ENCODE assay signal across 10 cellular contexts in the genomic region with DNA sequence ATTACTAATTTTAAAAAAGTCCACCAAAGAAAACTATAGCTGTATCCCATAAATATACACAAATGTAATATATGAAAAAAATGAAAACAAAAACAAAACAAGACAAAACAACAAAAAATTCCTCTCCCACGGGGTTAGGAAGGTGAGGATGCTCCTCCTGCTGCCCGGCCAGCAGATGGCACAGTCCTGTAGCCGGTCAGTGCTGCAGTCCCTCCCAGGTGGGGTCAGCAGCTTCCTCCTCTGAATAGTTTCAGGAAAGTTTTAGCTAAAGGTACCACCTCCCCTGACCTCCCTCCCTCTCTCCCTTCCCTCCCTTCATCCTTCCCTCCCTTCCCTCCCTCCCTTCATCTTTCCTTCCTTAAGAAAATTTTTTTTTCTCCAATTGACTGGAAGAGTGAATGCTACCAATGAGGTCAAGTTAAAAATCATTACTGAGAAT.
DNase-seq lines count a peak whose midpoint lies in the region; ATAC-seq and TF ChIP-seq lines count a peak whose summit lies in the region.
"Had no signal": no experiment of that assay in that cellular context is flagged by ENCODE, and none has a peak within 500 bp of the region (broad histone marks: within the 10 kb centered on the region; RNA-seq: fewer than 3 reads in every experiment).

No MANE protein-coding gene starts in this region.

- POLR2A ChIA-PET in CD8-positive, alpha-beta memory T cell (lab: Charles Lee) = no interaction called here

- H3K36me3 ChIP-seq in heart left ventricle (peaks cover 0 to 3% (median 0%) of the 10 kb centered on the region in 9 donors), transverse colon (no peaks in the 10 kb centered on the region)
- no peaks in the 10 kb centered on the region for H3K36me3 ChIP-seq in CD8-positive, alpha-beta memory T cell (ENCODE audit: insufficient read depth, low read length)

- peak; percentile 18 for DNase-seq in NCI-H510A treated with DMSO at 0.1 percent for 48 hours (lab: John Stamatoyannopoulos, UW)
- no peak for DNase-seq in NCI-H510A (lab: John Stamatoyannopoulos, UW)
- DNase-seq in heart left ventricle = peak in 1 of 5 donors; percentile 46
- peak; percentile 41 for DNase-seq in transverse colon
- no peak for DNase-seq in NOMO-1 treated with DMSO at 0.1 percent for 48 hours (lab: John Stamatoyannopoulos, UW; ENCODE audit: unreplicated experiment)
- no peak for DNase-seq in CD8-positive, alpha-beta memory T cell
- no peak for DNase-seq in cerebellar nuclear complex (lab: John Stamatoyannopoulos, UW)
- DNase-seq: DMS153; NK-92 treated with Interleukin-12 subunit alpha and Interleukin-12 subunit beta, amount 100 ng/mL, for 24 hours had no signal

- H3K27me3 Mint-ChIP-seq in CD8-positive, alpha-beta memory T cell = peaks cover 12 to 39% of the 10 kb centered on the region in 2 donors

- H3K9me3 ChIP-seq in heart left ventricle (no peaks in the 10 kb centered on the region), transverse colon (no peaks in the 10 kb centered on the region)
- no peaks in the 10 kb centered on the region for H3K9me3 ChIP-seq in CD8-positive, alpha-beta memory T cell (ENCODE audit: low read length)

- intact Hi-C loops in heart left ventricle (cut with DNase I) (loop anchor here in 2 of 10 donors (5.0 to 10.0 kb wide), 2 partner anchors 51 to 53 kb away; no protein-coding TSS in a partner anchor), transverse colon (cut with DNase I; ENCODE audit: low total_unique reads) (no loop called here)

- ATAC-seq in SK-N-SH treated with all-trans-retinoic acid at 6 μM for 48 hours (peak; percentile 86), heart left ventricle (peak; percentile 75 to 79 (median 76))

- H3K36me3 Mint-ChIP-seq in CD8-positive, alpha-beta memory T cell = peaks cover 0 to 2% (median 0%) of the 10 kb centered on the region in 3 donors

- H3K4me1 ChIP-seq in heart left ventricle (peaks cover 0 to 33% (median 24%) of the 10 kb centered on the region in 12 donors), transverse colon (peaks cover 4 to 20% (median 11%) of the 10 kb centered on the region in 4 donors)
- no peaks in the 10 kb centered on the region for H3K4me1 ChIP-seq in CD8-positive, alpha-beta memory T cell (ENCODE audit: insufficient read depth, low read length)

- WGBS in heart left ventricle, 4 donors = 33 to 42% (median 39%) methylated on average over 3 of the region's 3 CpGs
- 23 to 31% methylated on average over 2 to 3 of the region's 3 CpGs for WGBS in transverse colon (ENCODE audit: low coverage in 1 of 2), 2 donors

- H3K9me3 Mint-ChIP-seq in CD8-positive, alpha-beta memory T cell = peaks cover 0 to 3% (median 3%) of the 10 kb centered on the region in 5 donors

- no peak for TF ChIP-seq EP300 in transverse colon (IDR thresholded peaks at IDR 0.05; ENCODE audit: low read depth)

- TF ChIP-seq POLR2A in heart left ventricle (IDR thresholded peaks at IDR 0.05) (no peak), transverse colon (IDR thresholded peaks at IDR 0.05) (no peak)

- no peak overlapping the region for H3K27ac Mint-ChIP-seq in CD8-positive, alpha-beta memory T cell

- H3K27me3 ChIP-seq in heart left ventricle = no peaks in the 10 kb centered on the region
- no peaks in the 10 kb centered on the region for H3K27me3 ChIP-seq in transverse colon
- no peaks in the 10 kb centered on the region for H3K27me3 ChIP-seq in CD8-positive, alpha-beta memory T cell (ENCODE audit: insufficient read depth, low read length, poor library complexity, severe bottlenecking)

- H3K4me3 Mint-ChIP-seq in CD8-positive, alpha-beta memory T cell = no peak overlapping the region

- CTCF ChIA-PET in CD8-positive, alpha-beta memory T cell (lab: Charles Lee) = no interaction called here

- H3K27ac ChIP-seq in heart left ventricle = peak overlapping the region in 1 of 12 donors; percentile 56
- H3K27ac ChIP-seq in transverse colon = no peak overlapping the region
- H3K27ac ChIP-seq in CD8-positive, alpha-beta memory T cell (ENCODE audit: low read depth, low read length) = no peak overlapping the region

- H3K4me1 Mint-ChIP-seq in CD8-positive, alpha-beta memory T cell = no peaks in the 10 kb centered on the region

- in situ Hi-C loops in transverse colon (cut with MboI; ENCODE audit: low pct_ligation_motif_present in 1 of 4, low pct_unique_long_range_greater_than_20kb in 1 of 4, low sequenced_read_pairs in 3 of 4) = no loop called here

- TF ChIP-seq CTCF in heart left ventricle (IDR thresholded peaks at IDR 0.05) (peak in 11 of 12 donors; percentile 21 to 66 (median 52)), transverse colon (IDR thresholded peaks at IDR 0.05) (peak; percentile 40 to 65 (median 62))

- H3K4me3 ChIP-seq in heart left ventricle (no peak overlapping the region), transverse colon (no peak overlapping the region)
- H3K4me3 ChIP-seq in CD8-positive, alpha-beta memory T cell (ENCODE audit: low read length) = no peak overlapping the region

TF ChIP-seq in SK-N-SH treated with all-trans-retinoic acid at 6 μM for 48 hours, 23 proteins besides CTCF, POLR2A, EP300 and RAD21 (continues in another document):
- no peak for TF ChIP-seq TCF4 (CRISPR knock-in tag; IDR thresholded peaks at IDR 0.05; ENCODE audit: borderline replicate concordance)
- TF ChIP-seq, protein P1, sequence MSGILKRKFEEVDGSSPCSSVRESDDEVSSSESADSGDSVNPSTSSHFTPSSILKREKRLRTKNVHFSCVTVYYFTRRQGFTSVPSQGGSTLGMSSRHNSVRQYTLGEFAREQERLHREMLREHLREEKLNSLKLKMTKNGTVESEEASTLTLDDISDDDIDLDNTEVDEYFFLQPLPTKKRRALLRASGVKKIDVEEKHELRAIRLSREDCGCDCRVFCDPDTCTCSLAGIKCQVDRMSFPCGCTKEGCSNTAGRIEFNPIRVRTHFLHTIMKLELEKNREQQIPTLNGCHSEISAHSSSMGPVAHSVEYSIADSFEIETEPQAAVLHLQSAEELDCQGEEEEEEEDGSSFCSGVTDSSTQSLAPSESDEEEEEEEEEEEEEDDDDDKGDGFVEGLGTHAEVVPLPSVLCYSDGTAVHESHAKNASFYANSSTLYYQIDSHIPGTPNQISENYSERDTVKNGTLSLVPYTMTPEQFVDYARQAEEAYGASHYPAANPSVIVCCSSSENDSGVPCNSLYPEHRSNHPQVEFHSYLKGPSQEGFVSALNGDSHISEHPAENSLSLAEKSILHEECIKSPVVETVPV (CRISPR knock-in tag; IDR thresholded peaks at IDR 0.05) = no peak
- TF ChIP-seq, protein P2, sequence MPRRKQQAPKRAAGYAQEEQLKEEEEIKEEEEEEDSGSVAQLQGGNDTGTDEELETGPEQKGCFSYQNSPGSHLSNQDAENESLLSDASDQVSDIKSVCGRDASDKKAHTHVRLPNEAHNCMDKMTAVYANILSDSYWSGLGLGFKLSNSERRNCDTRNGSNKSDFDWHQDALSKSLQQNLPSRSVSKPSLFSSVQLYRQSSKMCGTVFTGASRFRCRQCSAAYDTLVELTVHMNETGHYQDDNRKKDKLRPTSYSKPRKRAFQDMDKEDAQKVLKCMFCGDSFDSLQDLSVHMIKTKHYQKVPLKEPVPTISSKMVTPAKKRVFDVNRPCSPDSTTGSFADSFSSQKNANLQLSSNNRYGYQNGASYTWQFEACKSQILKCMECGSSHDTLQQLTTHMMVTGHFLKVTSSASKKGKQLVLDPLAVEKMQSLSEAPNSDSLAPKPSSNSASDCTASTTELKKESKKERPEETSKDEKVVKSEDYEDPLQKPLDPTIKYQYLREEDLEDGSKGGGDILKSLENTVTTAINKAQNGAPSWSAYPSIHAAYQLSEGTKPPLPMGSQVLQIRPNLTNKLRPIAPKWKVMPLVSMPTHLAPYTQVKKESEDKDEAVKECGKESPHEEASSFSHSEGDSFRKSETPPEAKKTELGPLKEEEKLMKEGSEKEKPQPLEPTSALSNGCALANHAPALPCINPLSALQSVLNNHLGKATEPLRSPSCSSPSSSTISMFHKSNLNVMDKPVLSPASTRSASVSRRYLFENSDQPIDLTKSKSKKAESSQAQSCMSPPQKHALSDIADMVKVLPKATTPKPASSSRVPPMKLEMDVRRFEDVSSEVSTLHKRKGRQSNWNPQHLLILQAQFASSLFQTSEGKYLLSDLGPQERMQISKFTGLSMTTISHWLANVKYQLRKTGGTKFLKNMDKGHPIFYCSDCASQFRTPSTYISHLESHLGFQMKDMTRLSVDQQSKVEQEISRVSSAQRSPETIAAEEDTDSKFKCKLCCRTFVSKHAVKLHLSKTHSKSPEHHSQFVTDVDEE (CRISPR knock-in tag; IDR thresholded peaks at IDR 0.05) = no peak
- TF ChIP-seq TOX (CRISPR knock-in tag; IDR thresholded peaks at IDR 0.05; ENCODE audit: borderline replicate concordance) = no peak
- no peak for TF ChIP-seq OSR1 (CRISPR knock-in tag; IDR thresholded peaks at IDR 0.05)
- TF ChIP-seq RARB (CRISPR knock-in tag; IDR thresholded peaks at IDR 0.05) = no peak
- no peak for TF ChIP-seq BACH2 (CRISPR knock-in tag; IDR thresholded peaks at IDR 0.05; ENCODE audit: borderline replicate concordance)
- no peak for TF ChIP-seq ISL1 (CRISPR knock-in tag; IDR thresholded peaks at IDR 0.05)
- no peak for TF ChIP-seq ZC3H10 (CRISPR knock-in tag; IDR thresholded peaks at IDR 0.05)
- TF ChIP-seq, protein P3, sequence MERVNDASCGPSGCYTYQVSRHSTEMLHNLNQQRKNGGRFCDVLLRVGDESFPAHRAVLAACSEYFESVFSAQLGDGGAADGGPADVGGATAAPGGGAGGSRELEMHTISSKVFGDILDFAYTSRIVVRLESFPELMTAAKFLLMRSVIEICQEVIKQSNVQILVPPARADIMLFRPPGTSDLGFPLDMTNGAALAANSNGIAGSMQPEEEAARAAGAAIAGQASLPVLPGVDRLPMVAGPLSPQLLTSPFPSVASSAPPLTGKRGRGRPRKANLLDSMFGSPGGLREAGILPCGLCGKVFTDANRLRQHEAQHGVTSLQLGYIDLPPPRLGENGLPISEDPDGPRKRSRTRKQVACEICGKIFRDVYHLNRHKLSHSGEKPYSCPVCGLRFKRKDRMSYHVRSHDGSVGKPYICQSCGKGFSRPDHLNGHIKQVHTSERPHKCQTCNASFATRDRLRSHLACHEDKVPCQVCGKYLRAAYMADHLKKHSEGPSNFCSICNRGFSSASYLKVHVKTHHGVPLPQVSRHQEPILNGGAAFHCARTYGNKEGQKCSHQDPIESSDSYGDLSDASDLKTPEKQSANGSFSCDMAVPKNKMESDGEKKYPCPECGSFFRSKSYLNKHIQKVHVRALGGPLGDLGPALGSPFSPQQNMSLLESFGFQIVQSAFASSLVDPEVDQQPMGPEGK (CRISPR knock-in tag; IDR thresholded peaks at IDR 0.05; ENCODE audit: borderline replicate concordance) = no peak
- no peak for TF ChIP-seq ZNF70 (CRISPR knock-in tag; IDR thresholded peaks at IDR 0.05)
- TF ChIP-seq ZNF8 (CRISPR knock-in tag; IDR thresholded peaks at IDR 0.05) = no peak
- no peak for TF ChIP-seq ZNF565 (CRISPR knock-in tag; conservative IDR thresholded peaks at IDR 0.05; ENCODE audit: low read depth)

Comparison
In these comparisons a context has a peak if more than half of its experiments do, and no peak if none do; other contexts are left out.
1. DNase-seq: peak in NCI-H510A treated with DMSO at 0.1 percent for 48 hours (single experiment) and transverse colon (single experiment); none in NCI-H510A (single experiment), NOMO-1 treated with DMSO at 0.1 percent for 48 hours (single experiment), CD8-positive, alpha-beta memory T cell (0 of 5) and cerebellar nuclear complex (0 of 2).